ENCODE assay signal across 1 cellular context in the genomic region with DNA sequence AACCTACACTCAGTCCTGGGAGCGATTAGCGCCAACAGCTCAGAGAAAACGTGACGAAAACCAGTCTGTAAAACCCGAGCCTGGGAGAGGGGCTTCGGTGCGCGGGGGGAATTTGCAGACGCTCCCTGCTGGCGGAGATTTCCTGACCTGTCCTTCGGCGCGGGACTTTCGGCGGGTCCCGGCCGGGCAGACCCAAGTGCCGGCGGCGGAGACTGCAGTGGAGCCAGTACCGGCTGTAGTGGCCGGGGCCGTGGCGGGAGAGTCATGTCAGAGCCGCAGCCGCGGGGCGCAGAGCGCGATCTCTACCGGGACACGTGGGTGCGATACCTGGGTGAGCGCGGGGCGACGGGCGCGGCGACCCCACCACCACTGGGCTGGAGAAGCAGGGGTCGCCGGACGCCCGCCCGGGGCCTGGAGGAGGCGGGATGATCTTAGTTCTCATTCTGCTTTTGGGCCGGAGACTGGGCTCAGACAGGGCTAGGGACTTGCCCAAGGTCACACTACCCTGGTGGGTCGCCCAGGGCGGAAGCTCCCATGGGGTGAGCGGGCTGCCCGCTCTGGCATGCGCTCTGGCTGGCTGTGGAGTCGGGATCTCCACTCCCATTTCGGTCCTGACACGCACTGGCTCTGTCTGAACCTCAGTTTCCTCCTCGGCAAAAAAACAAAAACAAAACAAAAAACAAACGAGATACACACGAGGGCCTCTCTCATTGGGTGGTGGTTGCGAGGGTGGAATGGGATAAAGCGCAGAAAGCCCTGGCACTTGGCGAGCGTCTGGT.
TF ChIP-seq lines count a peak whose summit lies in the region.

A gene with protein sequence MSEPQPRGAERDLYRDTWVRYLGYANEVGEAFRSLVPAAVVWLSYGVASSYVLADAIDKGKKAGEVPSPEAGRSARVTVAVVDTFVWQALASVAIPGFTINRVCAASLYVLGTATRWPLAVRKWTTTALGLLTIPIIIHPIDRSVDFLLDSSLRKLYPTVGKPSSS (plus strand): TSS at position 153 of the 779 bp plus-strand sequence. CDS start 112 bp downstream, at position 265.

TF ChIP-seq in GM12878, 131 proteins besides CTCF, POLR2A, EP300 and RAD21 (continued from another document):
- TF ChIP-seq ZSCAN29 (IDR thresholded peaks at IDR 0.05) (no peak), SPI1 (IDR thresholded peaks at IDR 0.05; ENCODE audit: borderline replicate concordance, insufficient read depth, low read depth, low read length) (no peak), WRNIP1 (IDR thresholded peaks at IDR 0.05; ENCODE audit: borderline replicate concordance, low read depth, low read length) (no peak), KLF5 (IDR thresholded peaks at IDR 0.05; ENCODE audit: partially characterized antibody) (peak; percentile 60), ZNF687 (IDR thresholded peaks at IDR 0.05) (peak; percentile 41; the same call in 1 of the 2 replicates), PML (IDR thresholded peaks at IDR 0.05; ENCODE audit: low read length) (no peak), ZBTB40 (IDR thresholded peaks at IDR 0.05; ENCODE audit: borderline replicate concordance) (no peak), CHD4 (IDR thresholded peaks at IDR 0.05) (no peak), CBX3 (IDR thresholded peaks at IDR 0.05; ENCODE audit: borderline replicate concordance, low read depth) (no peak)
- TF ChIP-seq, protein P1, sequence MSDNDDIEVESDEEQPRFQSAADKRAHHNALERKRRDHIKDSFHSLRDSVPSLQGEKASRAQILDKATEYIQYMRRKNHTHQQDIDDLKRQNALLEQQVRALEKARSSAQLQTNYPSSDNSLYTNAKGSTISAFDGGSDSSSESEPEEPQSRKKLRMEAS (IDR thresholded peaks at IDR 0.05; ENCODE audit: low read depth, low read length): no peak
- TF ChIP-seq, protein P2, sequence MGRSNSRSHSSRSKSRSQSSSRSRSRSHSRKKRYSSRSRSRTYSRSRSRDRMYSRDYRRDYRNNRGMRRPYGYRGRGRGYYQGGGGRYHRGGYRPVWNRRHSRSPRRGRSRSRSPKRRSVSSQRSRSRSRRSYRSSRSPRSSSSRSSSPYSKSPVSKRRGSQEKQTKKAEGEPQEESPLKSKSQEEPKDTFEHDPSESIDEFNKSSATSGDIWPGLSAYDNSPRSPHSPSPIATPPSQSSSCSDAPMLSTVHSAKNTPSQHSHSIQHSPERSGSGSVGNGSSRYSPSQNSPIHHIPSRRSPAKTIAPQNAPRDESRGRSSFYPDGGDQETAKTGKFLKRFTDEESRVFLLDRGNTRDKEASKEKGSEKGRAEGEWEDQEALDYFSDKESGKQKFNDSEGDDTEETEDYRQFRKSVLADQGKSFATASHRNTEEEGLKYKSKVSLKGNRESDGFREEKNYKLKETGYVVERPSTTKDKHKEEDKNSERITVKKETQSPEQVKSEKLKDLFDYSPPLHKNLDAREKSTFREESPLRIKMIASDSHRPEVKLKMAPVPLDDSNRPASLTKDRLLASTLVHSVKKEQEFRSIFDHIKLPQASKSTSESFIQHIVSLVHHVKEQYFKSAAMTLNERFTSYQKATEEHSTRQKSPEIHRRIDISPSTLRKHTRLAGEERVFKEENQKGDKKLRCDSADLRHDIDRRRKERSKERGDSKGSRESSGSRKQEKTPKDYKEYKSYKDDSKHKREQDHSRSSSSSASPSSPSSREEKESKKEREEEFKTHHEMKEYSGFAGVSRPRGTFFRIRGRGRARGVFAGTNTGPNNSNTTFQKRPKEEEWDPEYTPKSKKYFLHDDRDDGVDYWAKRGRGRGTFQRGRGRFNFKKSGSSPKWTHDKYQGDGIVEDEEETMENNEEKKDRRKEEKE (IDR thresholded peaks at IDR 0.05): no peak
